ENCODE assay signal across 8 cellular contexts in genomic region chr9:137204731-137205125, GRCh38. TPM values are rescaled to one million over a fixed set of nuclear protein-coding genes. Genes with fewer than 3 reads are reported as not detected.
DNase-seq lines count a peak whose midpoint lies in the region; ATAC-seq and TF ChIP-seq lines count a peak whose summit lies in the region.

No MANE protein-coding gene starts in this region.

- no peaks in the 10 kb centered on the region for H3K9me3 ChIP-seq in right cardiac atrium (ENCODE audit: control insufficient read depth, low read length)
- H3K9me3 ChIP-seq in skeletal muscle tissue (ENCODE audit: control insufficient read depth in 3 of 3, low read length in 3 of 3) = no peaks in the 10 kb centered on the region

- peak overlapping the region; percentile 98 for H3K4me3 ChIP-seq in GM23338
- peak overlapping the region; percentile 89 for H3K4me3 ChIP-seq in right cardiac atrium (ENCODE audit: low read length)
- H3K4me3 ChIP-seq in skeletal muscle tissue (ENCODE audit: low read length in 3 of 3) = peak overlapping the region; percentile 96 to 99 (median 97)

- H3K9me3 Mint-ChIP-seq in GM23338 (no peaks in the 10 kb centered on the region), WTC11 (no peaks in the 10 kb centered on the region)

- POLR2A ChIA-PET in WTC11 (lab: Charles Lee) = interaction anchor here (1.4 kb wide), 1 partner anchor 16 kb away, joined by 4 read pairs; the partner anchor contains the start of gene SSNA1

- H3K36me3 ChIP-seq in GM23338 (ENCODE audit: insufficient read depth) (no peaks in the 10 kb centered on the region), skeletal muscle tissue (ENCODE audit: control insufficient read depth in 3 of 3, insufficient read depth in 3 of 3, low read length in 3 of 3) (peaks cover 3 to 12% (median 3%) of the 10 kb centered on the region in 3 donors)

- H3K4me2 ChIP-seq in GM23338 = peak overlapping the region; percentile 98

- peaks cover 21% of the 10 kb centered on the region; the same call in 1 of the 2 replicates for H3F3A ChIP-seq in GM23338 (replicated peaks; ENCODE audit: low read depth)

- CTCF ChIA-PET in WTC11 (lab: Charles Lee) = interaction anchor here (0.9 to 1.8 kb wide), 5 partner anchors 14 to 33 kb away, joined by 3 to 6 read pairs (median 3); partner anchors contain the start of gene SSNA1

- WGBS in right cardiac atrium = 15% methylated on average over 21 of the region's 21 CpGs

- no peak overlapping the region for H2AFZ ChIP-seq in GM23338

- peak overlapping the region; percentile 84 to 93 (median 91) for H3K9ac ChIP-seq in skeletal muscle tissue (ENCODE audit: low read depth in 1 of 3, low read length in 3 of 3)

- H3K4me3 Mint-ChIP-seq in GM23338 (peak overlapping the region; percentile 97), WTC11 (peak overlapping the region; percentile 97)

- peaks cover 30% of the 10 kb centered on the region for H3K4me1 Mint-ChIP-seq in GM23338
- peaks cover 31% of the 10 kb centered on the region for H3K4me1 Mint-ChIP-seq in WTC11

- H3K4me1 ChIP-seq in GM23338 (ENCODE audit: insufficient read depth) (peaks cover 24% of the 10 kb centered on the region), right cardiac atrium (ENCODE audit: control insufficient read depth, insufficient read depth, low read length) (peaks cover 14% of the 10 kb centered on the region), skeletal muscle tissue (ENCODE audit: control insufficient read depth in 3 of 3, insufficient read depth in 3 of 3, low read length in 3 of 3) (peaks cover 51 to 62% (median 52%) of the 10 kb centered on the region in 3 donors)

- TF ChIP-seq CTCF in GM23338 (conservative IDR thresholded peaks at IDR 0.05; ENCODE audit: low read depth in 2 of 2) = no peak
- TF ChIP-seq CTCF in WTC11 (IDR thresholded peaks at IDR 0.05) = no peak

- H3K27me3 Mint-ChIP-seq in GM23338 (ENCODE audit: insufficient read depth, low read depth, poor library complexity) = peaks cover 22% of the 10 kb centered on the region
- H3K27me3 Mint-ChIP-seq in WTC11 (ENCODE audit: low read depth) = no peaks in the 10 kb centered on the region

- intact Hi-C loops in right cardiac atrium (cut with DNase I) = no loop called here

- peaks cover 25% of the 10 kb centered on the region for H3K36me3 Mint-ChIP-seq in GM23338 (ENCODE audit: low read depth)
- peaks cover 24% of the 10 kb centered on the region for H3K36me3 Mint-ChIP-seq in WTC11

- H3K27ac Mint-ChIP-seq in GM23338 = peak overlapping the region; percentile 93
- peak overlapping the region; percentile 82 for H3K27ac Mint-ChIP-seq in WTC11

- no peak overlapping the region for H3K27ac ChIP-seq in GM23338 (ENCODE audit: low read depth)
- no peak overlapping the region for H3K27ac ChIP-seq in right cardiac atrium (ENCODE audit: low read length)
- peak overlapping the region; percentile 73 for H3K27ac ChIP-seq in skeletal muscle tissue (ENCODE audit: low read depth, low read length)

- no peaks in the 10 kb centered on the region for H3K9me2 ChIP-seq in GM23338 (ENCODE audit: insufficient read depth)

- H3K27me3 ChIP-seq in GM23338 (ENCODE audit: insufficient read depth) = no peaks in the 10 kb centered on the region
- H3K27me3 ChIP-seq in right cardiac atrium (ENCODE audit: control insufficient read depth, insufficient read depth) = no peaks in the 10 kb centered on the region
- no peaks in the 10 kb centered on the region for H3K27me3 ChIP-seq in skeletal muscle tissue (ENCODE audit: control insufficient read depth in 3 of 3, insufficient read depth in 3 of 3, low read length in 3 of 3)

- H3K79me2 ChIP-seq in GM23338 (replicated peaks; ENCODE audit: insufficient read depth) = peaks cover 42% of the 10 kb centered on the region

- peaks cover 14% of the 10 kb centered on the region for H4K20me1 ChIP-seq in GM23338 (replicated peaks; ENCODE audit: insufficient read depth)

- DNase-seq in GM23338 (ENCODE audit: low spot score) = no peak
- DNase-seq in WTC11 (ENCODE audit: low spot score) = no peak
- no peak for DNase-seq in right cardiac atrium
- DNase-seq in C1 segment of cervical spinal cord (lab: John Stamatoyannopoulos, UW) = no peak
- DNase-seq in NCI-H510A (lab: John Stamatoyannopoulos, UW) = no peak
- DNase-seq in stimulated activated naive CD4-positive, alpha-beta T cell treated with Interleukin-2 at 50 U/mL for 16 hours (lab: John Stamatoyannopoulos, UW) = no peak
- DNase-seq in MV-4-11 (lab: John Stamatoyannopoulos, UW) = no peak

- ATAC-seq in GM23338 (no peak), WTC11 (no peak), right cardiac atrium (no peak)

TF ChIP-seq in WTC11, 78 proteins besides CTCF, POLR2A, EP300 and RAD21:
- TF ChIP-seq EMX1 (CRISPR knock-in tag; IDR thresholded peaks at IDR 0.05) (no peak), RELA (CRISPR knock-in tag; IDR thresholded peaks at IDR 0.05; ENCODE audit: borderline replicate concordance) (no peak), MAX (CRISPR knock-in tag; IDR thresholded peaks at IDR 0.05) (no peak), ZNF317 (CRISPR knock-in tag; IDR thresholded peaks at IDR 0.05; ENCODE audit: borderline replicate concordance, low read depth) (no peak), CREB1 (CRISPR knock-in tag; IDR thresholded peaks at IDR 0.05) (no peak), NFATC4 (CRISPR knock-in tag; IDR thresholded peaks at IDR 0.05) (no peak), MLX (CRISPR knock-in tag; IDR thresholded peaks at IDR 0.05) (no peak), TP53 (CRISPR knock-in tag; IDR thresholded peaks at IDR 0.05) (no peak), ELF4 (CRISPR knock-in tag; IDR thresholded peaks at IDR 0.05; ENCODE audit: low read depth) (no peak), JUN (CRISPR knock-in tag; IDR thresholded peaks at IDR 0.05) (no peak), PRRX2 (CRISPR knock-in tag; IDR thresholded peaks at IDR 0.05) (no peak)

RNA-seq across cellular contexts. Expression of gene TMEM203, which starts 0.7 kb away (rescaled TPM):
- total RNA-seq in GM23338 (2014; rRNA removed; shearing (Covaris generic)) = 43.2 and 53.4 TPM in 2 replicates
- 32.7 and 37.4 TPM in 2 replicates for polyA plus RNA-seq in GM23338 (2016; fragmentation: Nextera tagmentation; extraction: Ambion mirVana)
- total RNA-seq in WTC11 (2021) = 46.7 to 50.6 TPM (median 47.4 TPM) in 3 replicates
- 10 to 100 TPM; 28.9 to 41.3 (median 39.9) TPM for total RNA-seq in right cardiac atrium
- polyA plus RNA-seq in right cardiac atrium = 47.5 TPM
- total RNA-seq in skeletal muscle tissue = 32.9 TPM

RNA-seq across cellular contexts. Expression of gene NDOR1, which starts 0.8 kb away (rescaled TPM):
- total RNA-seq in GM23338 (2014; rRNA removed; shearing (Covaris generic)) = 25.4 and 38.1 TPM in 2 replicates
- polyA plus RNA-seq in GM23338 (2016; fragmentation: Nextera tagmentation; extraction: Ambion mirVana) (19.4 and 19.7 TPM in 2 replicates), right cardiac atrium (5.2 TPM)
- total RNA-seq in WTC11 (2021) (40.3 to 49.0 TPM (median 43.2 TPM) in 3 replicates), right cardiac atrium (1 to 10 TPM; 5.1 to 7.9 (median 5.9) TPM), skeletal muscle tissue (4.7 TPM)

RNA-seq across cellular contexts. Expression of gene TPRN, which starts 4.2 kb away (rescaled TPM):
- total RNA-seq in GM23338 (2014; rRNA removed; shearing (Covaris generic)) = 29.2 and 29.3 TPM in 2 replicates
- polyA plus RNA-seq in GM23338 (2016; fragmentation: Nextera tagmentation; extraction: Ambion mirVana) (6.4 and 9.1 TPM in 2 replicates), right cardiac atrium (4.8 TPM)
- total RNA-seq in WTC11 (2021) (33.4 to 43.1 TPM (median 38.1 TPM) in 3 replicates), right cardiac atrium (10 to 100 TPM in 1 of 4 donors, 1 to 10 TPM in 3; 5.4 to 13.9 (median 8.9) TPM), skeletal muscle tissue (2.6 TPM)

RNA-seq across cellular contexts. Expression of gene SSNA1, which starts 16.3 kb away (rescaled TPM):
- 91.5 and 132 TPM in 2 replicates for total RNA-seq in GM23338 (2014; rRNA removed; shearing (Covaris generic))
- polyA plus RNA-seq in GM23338 (2016; fragmentation: Nextera tagmentation; extraction: Ambion mirVana) (154 TPM in 2 replicates), right cardiac atrium (86.4 TPM)
- total RNA-seq in WTC11 (2021) (102 to 105 TPM (median 103 TPM) in 3 replicates), right cardiac atrium (10 to 100 TPM; 43.2 to 57.8 (median 48.3) TPM), skeletal muscle tissue (47.0 TPM)

RNA-seq across cellular contexts. Expression of gene ANAPC2, which starts 16.4 kb away (rescaled TPM):
- 41.5 and 42.9 TPM in 2 replicates for total RNA-seq in GM23338 (2014; rRNA removed; shearing (Covaris generic))
- polyA plus RNA-seq in GM23338 (2016; fragmentation: Nextera tagmentation; extraction: Ambion mirVana) = 16.4 and 19.2 TPM in 2 replicates
- 61.0 to 80.9 TPM (median 61.2 TPM) in 3 replicates for total RNA-seq in WTC11 (2021)
- total RNA-seq in right cardiac atrium = 10 to 100 TPM; 31.9 to 45.7 (median 37.4) TPM
- polyA plus RNA-seq in right cardiac atrium = 26.6 TPM
- total RNA-seq in skeletal muscle tissue = 21.4 TPM
